Comparison of ENCODE assay signal across 18 cellular contexts in genomic region chr10:68230268-68230667, GRCh38. TPM values are rescaled to one million over a fixed set of nuclear protein-coding genes. Genes with fewer than 3 reads are reported as not detected.
DNase-seq lines count a peak whose midpoint lies in the region; TF ChIP-seq lines count a peak whose summit lies in the region.
"Had no signal": no experiment of that assay in that cellular context is flagged by ENCODE, and none has a peak within 500 bp of the region (broad histone marks: within the 10 kb centered on the region; RNA-seq: fewer than 3 reads in every experiment).

No MANE protein-coding gene starts in this region.

- no peak for TF ChIP-seq EP300 in neural cell (conservative IDR thresholded peaks at IDR 0.05; ENCODE audit: poor library complexity, severe bottlenecking)

- H3K9ac ChIP-seq in HUES64 (ENCODE audit: low read depth, low read length) (no peak overlapping the region; the same call in 1 of the 2 replicates), neural cell (ENCODE audit: low read length) (no peak overlapping the region)

- no peak for TF ChIP-seq CTCF in neural cell (IDR thresholded peaks at IDR 0.05; ENCODE audit: poor library complexity, severe bottlenecking)

- 97% methylated on average over 4 of the region's 5 CpGs for WGBS in HUES64

- no peak overlapping the region for H2AFZ ChIP-seq in neural cell (ENCODE audit: low read depth, low read length)

- H3K9me2 ChIP-seq in neural cell (ENCODE audit: insufficient read depth, low read length), result no peaks in the 10 kb centered on the region

- peak overlapping the region; percentile 63 for H3K4me3 ChIP-seq in HUES64 (ENCODE audit: low read length)
- H3K4me3 ChIP-seq in neural cell (ENCODE audit: low read length), result peak overlapping the region; percentile 81

- no peaks in the 10 kb centered on the region for H3K36me3 Mint-ChIP-seq in activated naive CD8-positive, alpha-beta T cell
- H3K36me3 Mint-ChIP-seq: CD4-positive, CD25-positive, alpha-beta regulatory T cell; IgD-negative memory B cell had no signal

- peaks cover 11% of the 10 kb centered on the region; the same call in 1 of the 2 replicates for H3K4me1 ChIP-seq in HUES64 (ENCODE audit: insufficient read depth, low read length)
- H3K4me1 ChIP-seq: foreskin keratinocyte, prostate gland had no signal

- TF ChIP-seq RAD21 in neural cell (conservative IDR thresholded peaks at IDR 0.05), result no peak

- DNase-seq in NCI-H82 (lab: John Stamatoyannopoulos, UW) (peak; percentile 48), NCI-H82 treated with DMSO at 0.1 percent for 48 hours (lab: John Stamatoyannopoulos, UW; ENCODE audit: unreplicated experiment) (no peak), AG08395 (ENCODE audit: low spot score) (no peak), RKO (ENCODE audit: low spot score) (no peak), T-helper 1 cell (no peak)
- DNase-seq: activated CD4-positive, alpha-beta T cell treated with anti-CD3 and anti-CD28 coated beads, Interleukin-2, amount 50 U/mL, for 1 hour; activated T-cell treated with anti-CD3 and anti-CD28 coated beads, Interleukin-2, amount 50 U/mL, for 48 hours; CD4-positive, CD25-positive, alpha-beta regulatory T cell; foreskin keratinocyte; NCI-H1092 treated with DMSO at 0.1 percent for 48 hours; NCI-H2171 treated with DMSO at 0.1 percent for 48 hours; stimulated activated naive CD4-positive, alpha-beta T cell; T-helper 9 cell had no signal

- no peak overlapping the region for H3K27ac Mint-ChIP-seq in activated naive CD8-positive, alpha-beta T cell
- H3K27ac Mint-ChIP-seq: CD4-positive, CD25-positive, alpha-beta regulatory T cell; IgD-negative memory B cell had no signal

- H3K27me3 Mint-ChIP-seq in activated naive CD8-positive, alpha-beta T cell, result peaks cover 22% of the 10 kb centered on the region

- H3K27ac ChIP-seq in HUES64 (ENCODE audit: low read depth, low read length), result no peak overlapping the region
- no peak overlapping the region for H3K27ac ChIP-seq in neural cell (ENCODE audit: low read length)

- H3K4me3 Mint-ChIP-seq in activated naive CD8-positive, alpha-beta T cell, result peak overlapping the region; percentile 87

- no peak overlapping the region for H3K4me2 ChIP-seq in neural cell (ENCODE audit: low read length)

- H3K27me3 ChIP-seq in HUES64 (ENCODE audit: insufficient read depth, low read length) (peaks cover 53% of the 10 kb centered on the region), neural cell (ENCODE audit: insufficient read depth, low read depth, low read length) (no peaks in the 10 kb centered on the region)

- H3K79me2 ChIP-seq in neural cell (replicated peaks; ENCODE audit: insufficient read depth, low read length), result no peaks in the 10 kb centered on the region

- H3K9me3 Mint-ChIP-seq in activated naive CD8-positive, alpha-beta T cell (ENCODE audit: low read depth), result no peaks in the 10 kb centered on the region
- H3K9me3 Mint-ChIP-seq: CD4-positive, CD25-positive, alpha-beta regulatory T cell; IgD-negative memory B cell had no signal

- no peaks in the 10 kb centered on the region for H3K9me3 ChIP-seq in HUES64 (ENCODE audit: insufficient read depth, low read depth, low read length)
- no peaks in the 10 kb centered on the region for H3K9me3 ChIP-seq in neural cell (ENCODE audit: low read length)
- H3K9me3 ChIP-seq: prostate gland had no signal

- H3K4me1 Mint-ChIP-seq in activated naive CD8-positive, alpha-beta T cell (ENCODE audit: low read depth), result peaks cover 8% of the 10 kb centered on the region

- H4K20me1 ChIP-seq in neural cell (ENCODE audit: insufficient read depth), result no peaks in the 10 kb centered on the region

- H3K36me3 ChIP-seq in HUES64 (ENCODE audit: insufficient read depth, low read length) (no peaks in the 10 kb centered on the region), neural cell (ENCODE audit: insufficient read depth, low read length) (no peaks in the 10 kb centered on the region)
- H3K36me3 ChIP-seq: prostate gland had no signal

- peaks cover 4% of the 10 kb centered on the region for H3F3A ChIP-seq in neural cell (ENCODE audit: insufficient read depth, low read length, poor library complexity, severe bottlenecking)

TF ChIP-seq in neural cell, 6 proteins besides CTCF, POLR2A, EP300 and RAD21:
- no peak for TF ChIP-seq MXI1 (conservative IDR thresholded peaks at IDR 0.05; ENCODE audit: poor library complexity, severe bottlenecking)
- TF ChIP-seq REST (IDR thresholded peaks at IDR 0.05; ENCODE audit: borderline replicate concordance), result no peak
- TF ChIP-seq SMC3 (conservative IDR thresholded peaks at IDR 0.05; ENCODE audit: poor library complexity), result no peak
- TF ChIP-seq POLR2AphosphoS5 (IDR thresholded peaks at IDR 0.05), result no peak
- TF ChIP-seq TAF1 (IDR thresholded peaks at IDR 0.05; ENCODE audit: low read depth), result no peak
- no peak for TF ChIP-seq EZH2 (IDR thresholded peaks at IDR 0.05; ENCODE audit: borderline replicate concordance, insufficient read depth, low read length, poor library complexity, severe bottlenecking)
TF ChIP-seq in neural cell: peak in this region for 0.

RNA-seq across cellular contexts. Expression of gene ATOH7, which starts 1.6 kb away (rescaled TPM):
- polyA plus RNA-seq in HUES64 (2013, experiment 1 of 2), result 0.15 TPM
- polyA plus RNA-seq in HUES64 (2013, experiment 2 of 2), result 0.25 TPM
- polyA plus RNA-seq in neural cell, result 2.5 and 3.0 TPM in 2 replicates
- 0.46 and 1.2 TPM in 2 replicates for polyA minus RNA-seq in neural cell
- polyA plus RNA-seq: CD4-positive, CD25-positive, alpha-beta regulatory T cell; foreskin keratinocyte; IgD-negative memory B cell had no signal
